Comparison of ENCODE assay signal across 8 cellular contexts in the genomic region with DNA sequence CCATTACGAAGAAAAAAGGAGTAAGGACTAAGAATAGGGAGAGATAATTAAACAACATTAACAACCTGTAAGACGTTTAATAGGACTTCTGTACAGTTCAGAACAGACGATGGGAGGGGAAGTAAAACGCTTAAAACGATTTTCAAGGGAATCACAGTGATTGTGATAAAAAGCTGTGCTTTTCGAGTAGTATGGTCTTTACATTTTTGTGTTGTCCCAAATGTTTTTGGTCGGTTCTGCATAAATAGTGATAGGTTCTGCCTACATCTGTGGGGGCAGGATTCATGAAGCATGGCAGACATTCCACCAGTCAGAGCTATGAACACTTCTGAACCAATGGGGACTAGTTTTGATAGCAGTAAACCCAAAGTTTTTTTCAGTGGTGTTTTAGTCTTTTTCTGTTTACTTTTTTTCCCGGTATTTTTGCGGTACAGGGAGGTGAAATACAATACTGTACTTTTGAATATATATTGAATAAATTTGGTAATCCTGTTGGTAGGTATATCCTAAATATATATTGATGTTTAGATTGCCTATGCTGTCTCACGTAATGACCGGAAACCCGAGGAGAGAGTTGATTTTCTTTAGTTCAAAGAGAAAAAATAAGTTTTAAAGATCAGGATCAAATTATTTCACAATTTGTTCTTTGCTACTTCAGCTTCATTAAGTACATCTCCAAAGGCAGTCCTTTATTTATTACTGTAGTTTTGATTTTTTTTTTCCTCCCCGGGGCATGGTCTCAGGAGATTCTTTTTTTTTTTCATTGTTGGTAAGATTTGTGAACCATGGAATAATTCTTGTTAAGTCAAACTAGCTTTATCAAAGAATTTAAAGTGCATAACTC. TPM values are rescaled to one million over a fixed set of nuclear protein-coding genes. Genes with fewer than 3 reads are reported as not detected.
A peak's percentile ranks its signal among the peaks of the same experiment; 100 is the strongest.
DNase-seq lines count a peak whose midpoint lies in the region; ATAC-seq lines count a peak whose summit lies in the region.

No MANE protein-coding gene starts in this region.

- H3K36me3 ChIP-seq in endocrine pancreas (ENCODE audit: control insufficient read depth, insufficient read depth, low read length) = no peaks in the 10 kb centered on the region
- no peaks in the 10 kb centered on the region for H3K36me3 ChIP-seq in muscle layer of colon (ENCODE audit: insufficient read depth, low read length)
- no peaks in the 10 kb centered on the region for H3K36me3 ChIP-seq in aorta (ENCODE audit: control insufficient read depth in 1 of 2, insufficient read depth in 2 of 2, low read length in 1 of 2)

- peak; percentile 18 for DNase-seq in activated T-cell treated with anti-CD3 and anti-CD28 coated beads for 24 hours (ENCODE audit: low read depth)
- DNase-seq in activated T-cell treated with anti-CD3 and anti-CD28 coated beads, Interleukin-2, amount 50 U/mL, for 48 hours = no peak
- no peak for DNase-seq in T-helper 17 cell
- DNase-seq in aorta = no peak
- DNase-seq in COR-L47 (lab: John Stamatoyannopoulos, UW) = no peak

- H3K4me1 ChIP-seq in endocrine pancreas (ENCODE audit: control insufficient read depth, insufficient read depth, low read length) = peaks cover 16% of the 10 kb centered on the region
- H3K4me1 ChIP-seq in muscle layer of colon (ENCODE audit: insufficient read depth, low read length) = peaks cover 15% of the 10 kb centered on the region
- no peaks in the 10 kb centered on the region for H3K4me1 ChIP-seq in aorta (ENCODE audit: control insufficient read depth in 1 of 2, insufficient read depth in 2 of 2, low read length in 2 of 2)

- H3K36me3 Mint-ChIP-seq in T-helper 17 cell (ENCODE audit: low read depth) = no peaks in the 10 kb centered on the region

- intact Hi-C loops in aorta (cut with DNase I) = loop anchor here (2.0 to 10.0 kb wide), 5 partner anchors 87 to 303 kb away; a partner anchor contains a TSS

- H3K27me3 Mint-ChIP-seq in T-helper 17 cell = no peaks in the 10 kb centered on the region

- H3K4me3 Mint-ChIP-seq in T-helper 17 cell = peak overlapping the region; percentile 98

- peak overlapping the region; percentile 96 for H3K27ac Mint-ChIP-seq in T-helper 17 cell

- no peaks in the 10 kb centered on the region for H3K27me3 ChIP-seq in endocrine pancreas (ENCODE audit: control insufficient read depth, insufficient read depth, low read length)
- no peaks in the 10 kb centered on the region for H3K27me3 ChIP-seq in muscle layer of colon (ENCODE audit: control insufficient read depth in 1 of 2, insufficient read depth in 2 of 2, low read length in 2 of 2)
- no peaks in the 10 kb centered on the region for H3K27me3 ChIP-seq in aorta (ENCODE audit: control insufficient read depth in 1 of 2, insufficient read depth in 2 of 2, low read length in 1 of 2)

- ATAC-seq in HG03354 (IDR thresholded peaks at IDR 0.05; ENCODE audit: poor library complexity, severe bottlenecking, unreplicated experiment) (peak; percentile 28), T-helper 17 cell (peak; percentile 29), aorta (ENCODE audit: low FRiP score) (no peak)

- WGBS in aorta, 2 donors = 0 to 1% methylated on average over 13 of the region's 13 CpGs

- H3K4me3 ChIP-seq in endocrine pancreas (ENCODE audit: control insufficient read depth, insufficient read depth, low read length) (peak overlapping the region; percentile 99), muscle layer of colon (ENCODE audit: low read depth in 1 of 2, low read length in 2 of 2) (peak overlapping the region; percentile 75 to 88), aorta (ENCODE audit: low read length in 2 of 2) (peak overlapping the region; percentile 69 to 95)

- peak overlapping the region; percentile 92 for H3K27ac ChIP-seq in muscle layer of colon (ENCODE audit: low read depth, low read length)
- H3K27ac ChIP-seq in aorta (ENCODE audit: low read depth in 1 of 2, low read length in 2 of 2) = no peak overlapping the region

- H3K9me3 ChIP-seq in T-helper 17 cell (ENCODE audit: control insufficient read depth, low read length, poor library complexity, severe bottlenecking) (no peaks in the 10 kb centered on the region), endocrine pancreas (ENCODE audit: control insufficient read depth, low read length) (no peaks in the 10 kb centered on the region), muscle layer of colon (ENCODE audit: low read length) (no peaks in the 10 kb centered on the region), aorta (ENCODE audit: control insufficient read depth, low read length) (no peaks in the 10 kb centered on the region)

- H3K9ac ChIP-seq in endocrine pancreas (ENCODE audit: control insufficient read depth, insufficient read depth, low read length) (peak overlapping the region; percentile 60), muscle layer of colon (ENCODE audit: low read length) (peak overlapping the region; percentile 95)

- H3K4me1 Mint-ChIP-seq in T-helper 17 cell = peaks cover 29% of the 10 kb centered on the region

RNA-seq across cellular contexts. Expression of a gene that starts 1.3 kb away (rescaled TPM):
- total RNA-seq in T-helper 17 cell = 10 to 100 TPM; 96.2 to 98.6 TPM
- 10 to 100 TPM; 64.0 to 78.6 TPM for total RNA-seq in aorta
- polyA plus RNA-seq in aorta = 10 to 100 TPM; 15.2 to 17.2 TPM
